ENCODE assay signal across 1 cellular context in the genomic region with DNA sequence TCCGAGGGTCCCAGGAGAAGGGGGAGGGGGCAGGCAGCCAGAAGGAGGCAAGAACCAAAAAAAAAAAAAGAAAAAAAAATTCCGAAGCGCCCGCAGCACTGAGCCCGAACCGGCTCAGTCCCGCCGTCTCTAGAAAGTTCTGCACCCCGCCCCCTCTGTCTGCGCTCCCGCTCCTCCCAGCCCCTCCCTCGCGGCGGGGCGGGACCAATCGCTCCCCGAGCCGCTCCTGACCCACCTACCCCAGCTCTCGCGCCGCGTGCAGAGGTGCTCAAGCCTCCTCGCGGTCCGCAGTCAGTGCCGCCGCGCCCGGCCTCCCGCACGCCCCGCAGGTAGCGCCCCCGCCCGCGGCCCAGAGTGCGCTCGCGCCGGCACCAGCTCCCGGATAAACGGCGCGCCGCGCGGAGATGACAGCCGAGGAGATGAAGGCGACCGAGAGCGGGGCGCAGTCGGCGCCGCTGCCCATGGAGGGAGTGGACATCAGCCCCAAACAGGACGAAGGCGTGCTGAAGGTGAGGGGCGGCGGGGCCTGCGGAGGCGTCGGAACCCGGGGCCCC.
TF ChIP-seq lines count a peak whose summit lies in the region.

A gene with protein sequence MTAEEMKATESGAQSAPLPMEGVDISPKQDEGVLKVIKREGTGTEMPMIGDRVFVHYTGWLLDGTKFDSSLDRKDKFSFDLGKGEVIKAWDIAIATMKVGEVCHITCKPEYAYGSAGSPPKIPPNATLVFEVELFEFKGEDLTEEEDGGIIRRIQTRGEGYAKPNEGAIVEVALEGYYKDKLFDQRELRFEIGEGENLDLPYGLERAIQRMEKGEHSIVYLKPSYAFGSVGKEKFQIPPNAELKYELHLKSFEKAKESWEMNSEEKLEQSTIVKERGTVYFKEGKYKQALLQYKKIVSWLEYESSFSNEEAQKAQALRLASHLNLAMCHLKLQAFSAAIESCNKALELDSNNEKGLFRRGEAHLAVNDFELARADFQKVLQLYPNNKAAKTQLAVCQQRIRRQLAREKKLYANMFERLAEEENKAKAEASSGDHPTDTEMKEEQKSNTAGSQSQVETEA (plus strand): TSS at position 235 of the 554 bp plus-strand sequence. CDS start 170 bp downstream, at position 405.

TF ChIP-seq in H1, 55 proteins besides CTCF, POLR2A, EP300 and RAD21:
- no peak for TF ChIP-seq SRF (IDR thresholded peaks at IDR 0.05; ENCODE audit: low read depth, low read length)
- peak in 1 of 2 experiments; percentile 49; a peak in 2 of 4 replicates for TF ChIP-seq SIN3A (conservative IDR thresholded peaks at IDR 0.05 in 1 of 2, IDR thresholded peaks at IDR 0.05 in 1 of 2; ENCODE audit: low read depth in 1 of 2, low read length in 2 of 2)
- no peak for TF ChIP-seq MAFK (IDR thresholded peaks at IDR 0.05; ENCODE audit: low read depth, low read length)
- TF ChIP-seq SP1 (IDR thresholded peaks at IDR 0.05; ENCODE audit: low read depth, low read length): 0 out of 2 replicates have a peak, but pooled peaks have one; percentile 50
- TF ChIP-seq KDM4A (IDR thresholded peaks at IDR 0.05; ENCODE audit: low read depth, low read length, severe bottlenecking): peak; percentile 10
- TF ChIP-seq TAF7 (optimal IDR thresholded peaks at IDR 0.05; ENCODE audit: borderline replicate concordance, low read depth, low read length): peak; percentile 82
- no peak for TF ChIP-seq JUN (IDR thresholded peaks at IDR 0.05; ENCODE audit: low read depth, low read length)
- peak; percentile 73 for TF ChIP-seq TAF1 (IDR thresholded peaks at IDR 0.05; ENCODE audit: low read depth, low read length)
- TF ChIP-seq POLR2AphosphoS5 (IDR thresholded peaks at IDR 0.05; ENCODE audit: low read depth, low read length): peak; percentile 68; the same call in 1 of the 2 replicates
- TF ChIP-seq, protein P1, sequence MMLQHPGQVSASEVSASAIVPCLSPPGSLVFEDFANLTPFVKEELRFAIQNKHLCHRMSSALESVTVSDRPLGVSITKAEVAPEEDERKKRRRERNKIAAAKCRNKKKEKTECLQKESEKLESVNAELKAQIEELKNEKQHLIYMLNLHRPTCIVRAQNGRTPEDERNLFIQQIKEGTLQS (IDR thresholded peaks at IDR 0.05; ENCODE audit: insufficient read depth, low read depth, low read length): no peak
- TF ChIP-seq CHD2 (IDR thresholded peaks at IDR 0.05; ENCODE audit: low read length): no peak
- no peak for TF ChIP-seq SP4 (IDR thresholded peaks at IDR 0.05; ENCODE audit: low read length)
- TF ChIP-seq, protein P2, sequence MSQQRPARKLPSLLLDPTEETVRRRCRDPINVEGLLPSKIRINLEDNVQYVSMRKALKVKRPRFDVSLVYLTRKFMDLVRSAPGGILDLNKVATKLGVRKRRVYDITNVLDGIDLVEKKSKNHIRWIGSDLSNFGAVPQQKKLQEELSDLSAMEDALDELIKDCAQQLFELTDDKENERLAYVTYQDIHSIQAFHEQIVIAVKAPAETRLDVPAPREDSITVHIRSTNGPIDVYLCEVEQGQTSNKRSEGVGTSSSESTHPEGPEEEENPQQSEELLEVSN (IDR thresholded peaks at IDR 0.05): peak; percentile 64
- TF ChIP-seq RBBP5 (IDR thresholded peaks at IDR 0.05; ENCODE audit: borderline replicate concordance, low read depth, low read length): peak; percentile 86; the same call in 1 of the 2 replicates
- TF ChIP-seq HDAC6 (IDR thresholded peaks at IDR 0.05; ENCODE audit: low read depth, low read length): no peak
- TF ChIP-seq, protein P3, sequence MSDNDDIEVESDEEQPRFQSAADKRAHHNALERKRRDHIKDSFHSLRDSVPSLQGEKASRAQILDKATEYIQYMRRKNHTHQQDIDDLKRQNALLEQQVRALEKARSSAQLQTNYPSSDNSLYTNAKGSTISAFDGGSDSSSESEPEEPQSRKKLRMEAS (IDR thresholded peaks at IDR 0.05): peak; percentile 92
- no peak for TF ChIP-seq EZH2 (IDR thresholded peaks at IDR 0.05; ENCODE audit: low read depth, low read length, severe bottlenecking)
- TF ChIP-seq GABPA (IDR thresholded peaks at IDR 0.05; ENCODE audit: borderline replicate concordance, insufficient read depth, low read length): no peak
- TF ChIP-seq EGR1 (IDR thresholded peaks at IDR 0.05; ENCODE audit: borderline replicate concordance, low read depth, low read length): 0 out of 2 replicates have a peak, but pooled peaks have one; percentile 4
- peak; percentile 52 for TF ChIP-seq PHF8 (conservative IDR thresholded peaks at IDR 0.05; ENCODE audit: low read depth, low read length)
- peak; percentile 42; the same call in 1 of the 2 replicates for TF ChIP-seq TBP (IDR thresholded peaks at IDR 0.05; ENCODE audit: low read depth, low read length)
- TF ChIP-seq ASH2L (IDR thresholded peaks at IDR 0.05; ENCODE audit: low read length): peak; percentile 55
- TF ChIP-seq, protein P4, sequence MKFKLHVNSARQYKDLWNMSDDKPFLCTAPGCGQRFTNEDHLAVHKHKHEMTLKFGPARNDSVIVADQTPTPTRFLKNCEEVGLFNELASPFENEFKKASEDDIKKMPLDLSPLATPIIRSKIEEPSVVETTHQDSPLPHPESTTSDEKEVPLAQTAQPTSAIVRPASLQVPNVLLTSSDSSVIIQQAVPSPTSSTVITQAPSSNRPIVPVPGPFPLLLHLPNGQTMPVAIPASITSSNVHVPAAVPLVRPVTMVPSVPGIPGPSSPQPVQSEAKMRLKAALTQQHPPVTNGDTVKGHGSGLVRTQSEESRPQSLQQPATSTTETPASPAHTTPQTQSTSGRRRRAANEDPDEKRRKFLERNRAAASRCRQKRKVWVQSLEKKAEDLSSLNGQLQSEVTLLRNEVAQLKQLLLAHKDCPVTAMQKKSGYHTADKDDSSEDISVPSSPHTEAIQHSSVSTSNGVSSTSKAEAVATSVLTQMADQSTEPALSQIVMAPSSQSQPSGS (IDR thresholded peaks at IDR 0.05; ENCODE audit: low read length): no peak
TF ChIP-seq in H1: peak in this region for 13.
